8 cellular contexts compared by ENCODE assay signal in the genomic region with DNA sequence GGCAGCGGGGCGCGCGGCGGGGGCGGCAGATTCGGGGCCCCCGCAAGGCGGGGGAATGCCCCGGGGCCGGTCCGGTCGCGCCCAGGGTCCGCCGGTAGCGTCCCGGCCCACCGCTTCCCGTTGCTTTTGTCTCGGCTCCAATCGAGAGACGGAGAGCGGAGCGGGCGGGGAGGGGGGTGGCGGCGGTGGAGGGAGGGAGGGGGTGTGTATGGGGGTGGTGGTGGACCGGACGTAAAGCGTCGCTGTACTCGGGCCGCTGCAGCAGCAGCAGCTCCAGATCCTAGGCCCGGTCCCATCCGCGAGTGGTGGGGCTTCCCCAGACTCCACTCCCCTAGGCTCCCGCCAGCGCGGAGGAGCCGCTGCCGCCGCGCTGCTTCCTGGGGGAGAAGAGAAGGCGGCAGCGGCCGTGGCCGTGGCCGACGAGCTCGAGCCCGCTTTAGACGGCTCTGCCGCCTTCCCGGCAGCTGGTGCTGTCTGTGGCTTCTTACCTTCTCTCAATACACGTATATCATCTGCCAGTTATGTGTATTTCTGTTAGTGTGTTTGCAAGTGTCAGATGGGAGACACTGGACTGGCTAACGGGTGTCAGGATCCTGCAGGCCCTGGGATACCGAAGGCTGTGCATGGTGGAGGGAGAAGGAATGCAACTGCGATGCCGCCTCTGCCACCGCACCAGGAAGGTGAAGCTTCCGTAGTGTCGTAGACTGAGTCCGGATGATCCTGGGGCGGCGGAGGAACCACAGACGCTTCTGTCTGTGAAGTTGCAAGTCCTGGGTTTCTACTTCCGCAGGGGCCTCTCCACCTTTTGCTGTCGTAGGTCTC.
DNase-seq lines count a peak whose midpoint lies in the region; ATAC-seq lines count a peak whose summit lies in the region.

No MANE protein-coding gene starts in this region.

- peak; percentile 28 for ATAC-seq in GM18520 (IDR thresholded peaks at IDR 0.05; ENCODE audit: unreplicated experiment)
- peak; percentile 42 for ATAC-seq in HG03039 (IDR thresholded peaks at IDR 0.05; ENCODE audit: unreplicated experiment)

- H3K4me1 ChIP-seq in ACC112 (ENCODE audit: control insufficient read depth, insufficient read depth, low read length, unreplicated experiment): peaks cover 49% of the 10 kb centered on the region

- peak overlapping the region; percentile 96 for H3K27ac ChIP-seq in ACC112 (ENCODE audit: low read depth, low read length)
- H3K27ac ChIP-seq in cingulate gyrus (ENCODE audit: low read depth, low read length): peak overlapping the region; percentile 93

- H3K4me3 ChIP-seq in ACC112 (ENCODE audit: low read depth, low read length): peak overlapping the region; percentile 98

- DNase-seq in NCI-H2227 treated with DMSO at 0.1 percent for 48 hours (lab: John Stamatoyannopoulos, UW) (peak; percentile 76), left kidney (ENCODE audit: low read depth, low spot score) (peak; percentile 90)
- peak; percentile 48 to 49 for DNase-seq in activated CD4-positive, alpha-beta T cell treated with anti-CD3 and anti-CD28 coated beads for 24 hours (ENCODE audit: low read depth in 2 of 2)
- peak; percentile 65 to 69 for DNase-seq in stimulated activated CD4-positive, alpha-beta T cell treated with anti-CD3 and anti-CD28 coated beads, Interleukin-2, amount 100 ng/mL, for 24 hours

- no peaks in the 10 kb centered on the region for H3K27me3 ChIP-seq in ACC112 (ENCODE audit: insufficient read depth, low read length)

- peak overlapping the region; percentile 95 for H2AFZ ChIP-seq in ACC112 (ENCODE audit: low read length, unreplicated experiment)

- peaks cover 69% of the 10 kb centered on the region for H3K79me2 ChIP-seq in ACC112 (ENCODE audit: control insufficient read depth, insufficient read depth, low read length, unreplicated experiment)

- H3K36me3 ChIP-seq in ACC112 (ENCODE audit: insufficient read depth, low read length): peaks cover 20% of the 10 kb centered on the region

Comparison
In these comparisons a context has a peak if more than half of its experiments do, and no peak if none do; other contexts are left out.
1. Peak in every context shown above with its lines: DNase-seq, ATAC-seq, H3K4me3 ChIP-seq and H3K27ac ChIP-seq.